Comparison of ENCODE assay signal across 1 cellular context in the genomic region with DNA sequence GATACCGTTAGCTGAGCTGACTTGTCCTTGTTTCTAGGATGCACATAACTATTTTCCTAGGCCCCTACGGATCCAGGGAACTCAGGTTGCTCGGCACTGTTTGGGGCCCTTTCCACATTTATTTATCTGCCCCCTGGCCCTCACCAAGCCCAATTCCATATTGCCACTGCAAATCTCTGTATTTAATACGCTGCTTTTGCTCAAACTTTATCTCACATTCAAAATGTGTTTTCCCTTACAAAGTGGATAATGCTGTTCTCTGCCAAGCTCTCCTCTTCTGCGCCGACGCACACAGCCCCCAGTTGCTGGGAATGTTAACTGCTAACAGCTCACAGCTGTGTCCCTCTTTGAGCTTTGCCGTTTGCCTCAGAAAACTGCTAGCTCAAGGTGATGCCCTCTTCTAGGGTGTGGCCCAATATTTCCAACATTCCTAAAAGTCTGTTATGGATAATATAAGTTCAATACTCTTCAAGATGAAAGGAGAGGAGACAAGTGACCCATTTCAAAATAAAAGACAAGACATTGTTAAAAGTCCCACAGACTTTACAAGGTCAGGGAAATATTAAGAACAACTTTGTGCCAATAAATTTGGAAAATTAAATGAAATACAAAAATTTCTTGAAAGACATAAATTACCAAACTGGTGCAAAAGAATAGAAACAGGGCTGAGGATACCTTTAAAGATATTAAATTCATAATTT.
TF ChIP-seq lines count a peak whose summit lies in the region.

No MANE protein-coding gene starts in this region.

TF ChIP-seq in SK-N-SH, 30 proteins besides CTCF, POLR2A, EP300 and RAD21:
- TF ChIP-seq RCOR1 (IDR thresholded peaks at IDR 0.05; ENCODE audit: low read length) (no peak), GATA2 (CRISPR knock-in tag; IDR thresholded peaks at IDR 0.05) (peak; percentile 35; the same call in 1 of the 2 replicates)
